8 cellular contexts compared by ENCODE assay signal in the genomic region with DNA sequence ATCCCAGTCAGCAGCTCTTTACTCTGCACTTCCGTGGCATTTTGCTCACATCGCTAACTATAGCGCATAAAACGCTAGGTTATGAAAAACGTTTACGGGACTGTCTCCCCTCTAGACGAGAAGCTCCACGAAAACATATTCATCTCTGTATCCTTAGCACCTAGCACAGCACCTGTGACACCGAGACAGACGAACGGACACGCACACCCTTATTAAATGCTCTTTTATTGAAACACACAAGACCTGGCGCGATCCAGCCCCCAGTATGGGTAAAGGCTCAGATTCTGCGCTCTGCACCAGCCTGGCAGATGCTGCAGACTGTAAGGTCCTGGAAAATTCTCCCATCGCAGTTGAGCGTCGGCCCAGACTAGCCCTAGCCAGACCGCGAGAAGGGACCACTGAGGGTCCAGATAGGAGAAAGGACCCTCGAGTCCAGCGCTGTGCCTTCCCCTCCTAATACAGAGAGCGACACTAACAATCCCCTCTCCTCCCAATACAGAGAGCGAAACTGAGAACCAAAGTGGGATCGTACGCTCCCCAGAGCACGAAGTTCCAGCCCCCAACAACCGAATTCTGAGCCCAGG. TPM values are rescaled to one million over a fixed set of nuclear protein-coding genes. Genes with fewer than 3 reads are reported as not detected.
DNase-seq lines count a peak whose midpoint lies in the region; ATAC-seq and TF ChIP-seq lines count a peak whose summit lies in the region.

No MANE protein-coding gene starts in this region.

- ATAC-seq in GM18873 (IDR thresholded peaks at IDR 0.05; ENCODE audit: low FRiP score, unreplicated experiment), result peak; percentile 33
- ATAC-seq in HG03097 (IDR thresholded peaks at IDR 0.05; ENCODE audit: low FRiP score, unreplicated experiment), result peak; percentile 46

- CTCF ChIA-PET in BJ (lab: Yijun Ruan, JAX), result interaction anchor here (0.6 to 1.7 kb wide), 4 partner anchors 9 to 29 kb away, joined by 3 to 6 read pairs (median 4); no protein-coding TSS in a partner anchor

- POLR2A ChIA-PET in BJ (lab: Charles Lee), result no interaction called here

- no peak for TF ChIP-seq CTCF in BJ (IDR thresholded peaks at IDR 0.05; ENCODE audit: insufficient read depth, low read depth, low read length)
- no peak for TF ChIP-seq CTCF in ascending aorta (IDR thresholded peaks at IDR 0.05)
- no peak for TF ChIP-seq CTCF in retinal pigment epithelial cell (conservative IDR thresholded peaks at IDR 0.05; ENCODE audit: low read depth, low read length)

- no peaks in the 10 kb centered on the region for H3K9me3 ChIP-seq in ascending aorta

- intact Hi-C loops in ascending aorta (cut with DNase I), result no loop called here

- H3K27me3 ChIP-seq in BJ (ENCODE audit: control insufficient read depth, insufficient read depth, low read length), result no peaks in the 10 kb centered on the region
- no peaks in the 10 kb centered on the region for H3K27me3 ChIP-seq in ascending aorta

- peaks cover 1% of the 10 kb centered on the region; the same call in 1 of the 2 replicates for H3K36me3 ChIP-seq in BJ (ENCODE audit: control insufficient read depth, insufficient read depth, low read length)
- peaks cover 0 to under 1% of the 10 kb centered on the region in 2 donors for H3K36me3 ChIP-seq in ascending aorta

- DNase-seq in BJ (ENCODE audit: low read depth) (no peak), NCI-H748 treated with DMSO at 0.1 percent for 48 hours (lab: John Stamatoyannopoulos, UW) (peak; percentile 36), ascending aorta (ENCODE audit: low spot score in 2 of 2) (no peak), retinal pigment epithelial cell (ENCODE audit: low read depth) (no peak), cerebellar nuclear complex (lab: John Stamatoyannopoulos, UW) (no peak)

- peak overlapping the region; percentile 66 to 72 for H3K27ac ChIP-seq in ascending aorta

- H3K4me3 ChIP-seq in BJ (ENCODE audit: low read depth, low read length) (peak overlapping the region; percentile 82), ascending aorta (peak overlapping the region; percentile 62 to 78), iPS-11a (ENCODE audit: low read depth, low read length) (peak overlapping the region; percentile 91), retinal pigment epithelial cell (ENCODE audit: low read length) (peak overlapping the region; percentile 94)

- no peaks in the 10 kb centered on the region for H3K4me1 ChIP-seq in ascending aorta

RNA-seq across cellular contexts. Expression of gene NBAS, which starts 0.6 kb away (rescaled TPM):
- 35.6 and 45.2 TPM in 2 replicates for polyA plus RNA-seq in BJ (2011; rRNA removed)
- polyA minus RNA-seq in BJ (2011; rRNA and poly(A)+ RNA removed), result 67.2 and 92.9 TPM in 2 replicates
- 37.1 TPM for total RNA-seq in ascending aorta

RNA-seq across cellular contexts. Expression of gene DDX1, which starts 31.2 kb away (rescaled TPM):
- 49.6 and 109 TPM in 2 replicates for polyA plus RNA-seq in BJ (2011; rRNA removed)
- 24.0 and 24.1 TPM in 2 replicates for polyA minus RNA-seq in BJ (2011; rRNA and poly(A)+ RNA removed)
- total RNA-seq in ascending aorta, result 21.5 TPM
